In genomic region chr9:134488251-134488900, GRCh38 we compare ENCODE assay signal across 17 cellular contexts.
DNase-seq lines count a peak whose midpoint lies in the region; ATAC-seq and TF ChIP-seq lines count a peak whose summit lies in the region.
"Had no signal": no experiment of that assay in that cellular context is flagged by ENCODE, and none has a peak within 500 bp of the region (broad histone marks: within the 10 kb centered on the region; RNA-seq: fewer than 3 reads in every experiment).

No MANE protein-coding gene starts in this region.

- intact Hi-C loops in aorta (cut with DNase I), result no loop called here
- intact Hi-C loops in esophagus squamous epithelium (cut with DNase I), result no loop called here

- peak; percentile 14 for DNase-seq in activated naive CD4-positive, alpha-beta T cell treated with anti-CD3 and anti-CD28 coated beads, Interleukin-2, amount 10 ng/mL, durations not matched to agents 7 days and 5 days
- no peak for DNase-seq in activated naive CD4-positive, alpha-beta T cell treated with anti-CD3 and anti-CD28 coated beads, Interleukin-2, amount 50 U/mL, for 72 hours (ENCODE audit: low spot score in 2 of 2)
- no peak for DNase-seq in chondrocyte (ENCODE audit: low spot score)
- no peak for DNase-seq in left lobe of liver (ENCODE audit: low spot score)
- peak; percentile 57 to 88 for DNase-seq in aorta
- DNase-seq in KBM-7, result no peak
- no peak for DNase-seq in esophagus squamous epithelium (lab: John Stamatoyannopoulos, UW)
- DNase-seq: activated CD4-positive, alpha-beta T cell treated with anti-CD3 and anti-CD28 coated beads, Interleukin-2, amount 10 ng/mL, durations not matched to agents 7 days and 5 days; cortex of kidney; NCI-H2081 treated with DMSO at 0.1 percent for 48 hours; T-helper 1 cell had no signal

- CTCF ChIA-PET in activated naive CD4-positive, alpha-beta T cell treated with anti-CD3 and anti-CD28 coated beads, Interleukin-2, amount 10 ng/mL, durations not matched to agents 7 days and 5 days (lab: Charles Lee), result no interaction called here

- no peaks in the 10 kb centered on the region for H3K36me3 Mint-ChIP-seq in activated naive CD4-positive, alpha-beta T cell treated with anti-CD3 and anti-CD28 coated beads, Interleukin-2, amount 10 ng/mL, durations not matched to agents 7 days and 5 days
- H3K36me3 Mint-ChIP-seq in activated naive CD4-positive, alpha-beta T cell treated with anti-CD3 and anti-CD28 coated beads, Interleukin-2, amount 50 U/mL, for 72 hours, result no peaks in the 10 kb centered on the region
- no peaks in the 10 kb centered on the region for H3K36me3 Mint-ChIP-seq in chondrocyte (ENCODE audit: low read depth)
- no peaks in the 10 kb centered on the region for H3K36me3 Mint-ChIP-seq in activated T-helper 17 cell treated with anti-CD3 and anti-CD28 coated beads, Interleukin-2, amount 50 U/mL, for 72 hours (ENCODE audit: low read depth)
- H3K36me3 Mint-ChIP-seq: activated naive CD4-positive, alpha-beta T cell treated with anti-CD3 and anti-CD28 coated beads, Interleukin-2, amount 50 U/mL, for 24 hours had no signal

- ATAC-seq in activated naive CD4-positive, alpha-beta T cell treated with anti-CD3 and anti-CD28 coated beads, Interleukin-2, amount 50 U/mL, for 72 hours, result no peak
- ATAC-seq in left lobe of liver (peak; percentile 31), aorta (ENCODE audit: low FRiP score) (peak; percentile 42)
- ATAC-seq in activated T-helper 17 cell treated with anti-CD3 and anti-CD28 coated beads, Interleukin-2, amount 50 U/mL, for 72 hours (replicated peaks), result no peak
- ATAC-seq: gastroesophageal sphincter had no signal

- H3K27ac Mint-ChIP-seq in activated naive CD4-positive, alpha-beta T cell treated with anti-CD3 and anti-CD28 coated beads, Interleukin-2, amount 10 ng/mL, durations not matched to agents 7 days and 5 days, result no peak overlapping the region
- H3K27ac Mint-ChIP-seq in activated naive CD4-positive, alpha-beta T cell treated with anti-CD3 and anti-CD28 coated beads, Interleukin-2, amount 50 U/mL, for 72 hours, result no peak overlapping the region
- H3K27ac Mint-ChIP-seq in chondrocyte (ENCODE audit: unreplicated experiment), result peak overlapping the region; percentile 4
- no peak overlapping the region for H3K27ac Mint-ChIP-seq in activated T-helper 17 cell treated with anti-CD3 and anti-CD28 coated beads, Interleukin-2, amount 50 U/mL, for 72 hours
- H3K27ac Mint-ChIP-seq: activated CD4-positive, alpha-beta T cell treated with anti-CD3 and anti-CD28 coated beads, Interleukin-2, amount 10 ng/mL, durations not matched to agents 7 days and 5 days; activated naive CD4-positive, alpha-beta T cell treated with anti-CD3 and anti-CD28 coated beads, Interleukin-2, amount 50 U/mL, for 24 hours had no signal

- no peak overlapping the region for H3K4me3 Mint-ChIP-seq in activated naive CD4-positive, alpha-beta T cell treated with anti-CD3 and anti-CD28 coated beads, Interleukin-2, amount 10 ng/mL, durations not matched to agents 7 days and 5 days
- no peak overlapping the region for H3K4me3 Mint-ChIP-seq in chondrocyte (ENCODE audit: unreplicated experiment)
- no peak overlapping the region for H3K4me3 Mint-ChIP-seq in activated T-helper 17 cell treated with anti-CD3 and anti-CD28 coated beads, Interleukin-2, amount 50 U/mL, for 72 hours
- H3K4me3 Mint-ChIP-seq: activated CD4-positive, alpha-beta T cell treated with anti-CD3 and anti-CD28 coated beads, Interleukin-2, amount 10 ng/mL, durations not matched to agents 7 days and 5 days; activated naive CD4-positive, alpha-beta T cell treated with anti-CD3 and anti-CD28 coated beads, Interleukin-2, amount 50 U/mL, for 24 hours had no signal

- 85 to 89% methylated on average over 24 of the region's 24 CpGs for WGBS in aorta, 2 donors
- 27 to 36% methylated on average over 3 to 16 of the region's 24 CpGs for WGBS in esophagus squamous epithelium, 2 donors

- H3K4me3 ChIP-seq in aorta (ENCODE audit: low read length in 2 of 2), result no peak overlapping the region
- H3K4me3 ChIP-seq in esophagus squamous epithelium, result no peak overlapping the region
- H3K4me3 ChIP-seq: gastroesophageal sphincter, vagina had no signal

- in situ Hi-C loops in KBM-7 (cut with MboI; ENCODE audit: low pct_unique_long_range_greater_than_20kb, low sequenced_read_pairs), result no loop called here

- H3K27me3 Mint-ChIP-seq in activated naive CD4-positive, alpha-beta T cell treated with anti-CD3 and anti-CD28 coated beads, Interleukin-2, amount 10 ng/mL, durations not matched to agents 7 days and 5 days, result peaks cover 13% of the 10 kb centered on the region
- H3K27me3 Mint-ChIP-seq in chondrocyte (ENCODE audit: low read depth), result no peaks in the 10 kb centered on the region
- H3K27me3 Mint-ChIP-seq in activated T-helper 17 cell treated with anti-CD3 and anti-CD28 coated beads, Interleukin-2, amount 50 U/mL, for 72 hours, result peaks cover 7% of the 10 kb centered on the region
- H3K27me3 Mint-ChIP-seq: activated CD4-positive, alpha-beta T cell treated with anti-CD3 and anti-CD28 coated beads, Interleukin-2, amount 10 ng/mL, durations not matched to agents 7 days and 5 days; activated naive CD4-positive, alpha-beta T cell treated with anti-CD3 and anti-CD28 coated beads, Interleukin-2, amount 50 U/mL, for 24 hours had no signal

- H3K4me1 ChIP-seq in aorta (ENCODE audit: control insufficient read depth in 1 of 2, insufficient read depth in 2 of 2, low read length in 2 of 2), result no peaks in the 10 kb centered on the region
- peaks cover 0 to 13% (median 0%) of the 10 kb centered on the region in 3 donors for H3K4me1 ChIP-seq in esophagus squamous epithelium

- TF ChIP-seq POLR2A in esophagus squamous epithelium (IDR thresholded peaks at IDR 0.05), result no peak

- H3K27me3 ChIP-seq in aorta (ENCODE audit: control insufficient read depth in 1 of 2, insufficient read depth in 2 of 2, low read length in 1 of 2) (no peaks in the 10 kb centered on the region), esophagus squamous epithelium (peaks cover 0 to 70% (median 0%) of the 10 kb centered on the region in 4 donors)
- H3K27me3 ChIP-seq: gastroesophageal sphincter, vagina had no signal

- no peaks in the 10 kb centered on the region for H3K4me1 Mint-ChIP-seq in activated naive CD4-positive, alpha-beta T cell treated with anti-CD3 and anti-CD28 coated beads, Interleukin-2, amount 10 ng/mL, durations not matched to agents 7 days and 5 days
- H3K4me1 Mint-ChIP-seq in chondrocyte (ENCODE audit: low read depth), result peaks cover 12% of the 10 kb centered on the region
- H3K4me1 Mint-ChIP-seq in activated T-helper 17 cell treated with anti-CD3 and anti-CD28 coated beads, Interleukin-2, amount 50 U/mL, for 72 hours, result no peaks in the 10 kb centered on the region
- H3K4me1 Mint-ChIP-seq: activated CD4-positive, alpha-beta T cell treated with anti-CD3 and anti-CD28 coated beads, Interleukin-2, amount 10 ng/mL, durations not matched to agents 7 days and 5 days; activated naive CD4-positive, alpha-beta T cell treated with anti-CD3 and anti-CD28 coated beads, Interleukin-2, amount 50 U/mL, for 24 hours had no signal

- no peaks in the 10 kb centered on the region for H3K9me3 Mint-ChIP-seq in activated naive CD4-positive, alpha-beta T cell treated with anti-CD3 and anti-CD28 coated beads, Interleukin-2, amount 10 ng/mL, durations not matched to agents 7 days and 5 days
- no peaks in the 10 kb centered on the region for H3K9me3 Mint-ChIP-seq in activated naive CD4-positive, alpha-beta T cell treated with anti-CD3 and anti-CD28 coated beads, Interleukin-2, amount 50 U/mL, for 72 hours
- no peaks in the 10 kb centered on the region for H3K9me3 Mint-ChIP-seq in chondrocyte (ENCODE audit: low read depth)
- H3K9me3 Mint-ChIP-seq in activated T-helper 17 cell treated with anti-CD3 and anti-CD28 coated beads, Interleukin-2, amount 50 U/mL, for 72 hours, result no peaks in the 10 kb centered on the region
- H3K9me3 Mint-ChIP-seq: activated CD4-positive, alpha-beta T cell treated with anti-CD3 and anti-CD28 coated beads, Interleukin-2, amount 10 ng/mL, durations not matched to agents 7 days and 5 days; activated naive CD4-positive, alpha-beta T cell treated with anti-CD3 and anti-CD28 coated beads, Interleukin-2, amount 50 U/mL, for 24 hours had no signal

- no peak overlapping the region for H3K27ac ChIP-seq in aorta (ENCODE audit: low read depth in 1 of 2, low read length in 2 of 2)
- H3K27ac ChIP-seq in esophagus squamous epithelium, result no peak overlapping the region
- H3K27ac ChIP-seq: gastroesophageal sphincter, KMS-11, neutrophil, vagina had no signal

- TF ChIP-seq CTCF in chondrocyte (IDR thresholded peaks at IDR 0.05) (no peak), esophagus squamous epithelium (IDR thresholded peaks at IDR 0.05) (no peak)

- H3K9me3 ChIP-seq in aorta (ENCODE audit: control insufficient read depth, low read length), result no peaks in the 10 kb centered on the region
- no peaks in the 10 kb centered on the region for H3K9me3 ChIP-seq in esophagus squamous epithelium
- H3K9me3 ChIP-seq: gastroesophageal sphincter, neutrophil, vagina had no signal

- no peaks in the 10 kb centered on the region for H3K36me3 ChIP-seq in aorta (ENCODE audit: control insufficient read depth in 1 of 2, insufficient read depth in 2 of 2, low read length in 1 of 2)
- H3K36me3 ChIP-seq in esophagus squamous epithelium, result no peaks in the 10 kb centered on the region
- H3K36me3 ChIP-seq: gastroesophageal sphincter, neutrophil, vagina had no signal

Comparison
In these comparisons a context has a peak if more than half of its experiments do, and no peak if none do; other contexts are left out.
1. DNase-seq: peak in activated naive CD4-positive, alpha-beta T cell treated with anti-CD3 and anti-CD28 coated beads, Interleukin-2, amount 10 ng/mL, durations not matched to agents 7 days and 5 days (single experiment) and aorta (2 of 2); none in activated naive CD4-positive, alpha-beta T cell treated with anti-CD3 and anti-CD28 coated beads, Interleukin-2, amount 50 U/mL, for 72 hours (0 of 2), chondrocyte (single experiment), left lobe of liver (single experiment), KBM-7 (single experiment) and esophagus squamous epithelium (single experiment).
2. ATAC-seq: peak in left lobe of liver (single experiment) and aorta (single experiment); none in activated naive CD4-positive, alpha-beta T cell treated with anti-CD3 and anti-CD28 coated beads, Interleukin-2, amount 50 U/mL, for 72 hours (0 of 2) and activated T-helper 17 cell treated with anti-CD3 and anti-CD28 coated beads, Interleukin-2, amount 50 U/mL, for 72 hours (single experiment).